Comparison of ENCODE assay signal across 18 cellular contexts in genomic region chr10:77231884-77232283, GRCh38.
"Had no signal": no experiment of that assay in that cellular context is flagged by ENCODE, and none has a peak within 500 bp of the region (broad histone marks: within the 10 kb centered on the region; RNA-seq: fewer than 3 reads in every experiment).

No MANE protein-coding gene starts in this region.

- H3K27me3 ChIP-seq: brain microvascular endothelial cell, foreskin keratinocyte, thyroid gland had no signal

- DNase-seq: activated CD4-positive, alpha-beta T cell treated with anti-CD3 and anti-CD28 coated beads, Interleukin-2, amount 10 ng/mL, durations not matched to agents 7 days and 5 days; activated CD4-positive, CD25-positive, alpha-beta regulatory T cell; activated CD8-positive, alpha-beta memory T cell treated with anti-CD3 and anti-CD28 coated beads for 24 hours; activated naive CD8-positive, alpha-beta T cell treated with anti-CD3 and anti-CD28 coated beads, Interleukin-2, amount 10 ng/mL, durations not matched to agents 7 days and 5 days; anterior cingulate cortex; brain microvascular endothelial cell; cerebellar nuclear complex; effector memory CD4-positive, alpha-beta T cell; glutamatergic neuron; kidney glomerular epithelial cell; left ventricle myocardium superior; natural killer cell; posterior cingulate gyrus; retina; stimulated activated CD4-positive, alpha-beta T cell treated with anti-CD3 and anti-CD28 coated beads, Interleukin-12 subunit alpha, Interleukin-12 subunit beta, amount 100 ng/mL, for 4 hours; thyroid gland had no signal

- H3K27ac ChIP-seq: brain microvascular endothelial cell, foreskin keratinocyte, thyroid gland had no signal

- H3K4me3 ChIP-seq: thyroid gland had no signal

- H3K36me3 ChIP-seq: brain microvascular endothelial cell, thyroid gland had no signal

- H3K4me1 ChIP-seq: foreskin keratinocyte had no signal

- H3K9me3 ChIP-seq: thyroid gland had no signal

- ATAC-seq: foreskin keratinocyte; left ventricle myocardium superior; natural killer cell; stimulated activated effector memory CD8-positive, alpha-beta T cell treated with anti-CD3 and anti-CD28 coated beads, Interleukin-12 subunit alpha, Interleukin-12 subunit beta, amount 100 ng/mL, for 72 hours had no signal
